11 cellular contexts compared by ENCODE assay signal in the genomic region with DNA sequence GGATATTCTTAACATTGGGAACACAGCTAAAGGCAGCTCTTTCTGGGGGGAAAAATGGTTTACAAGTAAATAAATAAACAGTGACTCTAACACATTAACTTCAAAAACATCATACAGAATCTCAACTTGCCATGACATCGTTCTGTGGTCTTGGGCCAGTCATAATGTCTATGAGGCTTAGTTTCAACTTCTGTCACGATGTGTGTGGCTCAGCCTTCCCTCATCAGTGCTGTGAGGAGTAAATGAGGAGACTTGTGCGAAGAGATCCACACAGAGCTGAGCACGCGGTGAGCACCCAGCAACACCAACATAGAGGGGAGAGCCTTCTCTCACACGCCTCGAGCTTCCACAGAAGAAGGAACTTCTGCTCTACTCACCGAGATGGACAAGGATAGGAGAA. TPM values are rescaled to one million over a fixed set of nuclear protein-coding genes. Genes with fewer than 3 reads are reported as not detected.
DNase-seq lines count a peak whose midpoint lies in the region; ATAC-seq, FAIRE-seq and TF ChIP-seq lines count a peak whose summit lies in the region.
"Had no signal": no experiment of that assay in that cellular context is flagged by ENCODE, and none has a peak within 500 bp of the region (broad histone marks: within the 10 kb centered on the region; RNA-seq: fewer than 3 reads in every experiment).

No MANE protein-coding gene starts in this region.

- no peak for TF ChIP-seq RAD21 in GM12878 (IDR thresholded peaks at IDR 0.05; ENCODE audit: insufficient read depth, low read depth, low read length)

- no peaks in the 10 kb centered on the region for H3K79me2 ChIP-seq in GM12878 (ENCODE audit: control insufficient read depth, insufficient read depth, low read length)

- 0% methylated on average over 8 of the region's 8 CpGs for WGBS in GM12878 (ENCODE audit: insufficient coverage, insufficient replicate concordance, low lambda C conversion rate, missing lambda C conversion rate)

- no peak for TF ChIP-seq CTCF in GM12878 (IDR thresholded peaks at IDR 0.05 in 2 of 3, conservative IDR thresholded peaks at IDR 0.05 in 1 of 3; ENCODE audit: control insufficient read depth in 2 of 3, extremely low read depth in 1 of 3, insufficient read depth in 1 of 3, low read depth in 3 of 3, low read length in 3 of 3)
- no peak for TF ChIP-seq CTCF in tibial artery (IDR thresholded peaks at IDR 0.05)
- no peak for TF ChIP-seq CTCF in foreskin fibroblast (IDR thresholded peaks at IDR 0.05; ENCODE audit: low read depth, low read length)

- FAIRE-seq in GM12878 (lab: Jason Lieb, UNC) = peak; percentile 75

- no peaks in the 10 kb centered on the region for H4K20me1 ChIP-seq in GM12878 (ENCODE audit: control insufficient read depth, insufficient read depth)

- no peak for DNase-seq in GM12878 (ENCODE audit: low read depth, low spot score)
- no peak for DNase-seq in tibial artery
- DNase-seq in UCSD-AML1 (lab: John Stamatoyannopoulos, UW; ENCODE audit: unreplicated experiment) = no peak
- no peak for DNase-seq in foreskin fibroblast
- DNase-seq: colonic mucosa, SHP77 had no signal

- peak overlapping the region; percentile 26 for H2AFZ ChIP-seq in GM12878 (ENCODE audit: control insufficient read depth, low read depth, low read length)

- ATAC-seq in GM18909 (IDR thresholded peaks at IDR 0.05; ENCODE audit: poor library complexity, unreplicated experiment) = peak; percentile 85
- peak; percentile 69 for ATAC-seq in GM21526 (IDR thresholded peaks at IDR 0.05; ENCODE audit: low FRiP score, unreplicated experiment)
- ATAC-seq in HG03159 (IDR thresholded peaks at IDR 0.05; ENCODE audit: unreplicated experiment) = peak; percentile 81
- ATAC-seq in GM12878 = peak; percentile 87

- H3K4me3 ChIP-seq in GM12878 (no peak overlapping the region), tibial artery (no peak overlapping the region), foreskin fibroblast (ENCODE audit: low read depth in 1 of 2, low read length in 2 of 2) (no peak overlapping the region)
- H3K4me3 ChIP-seq: colonic mucosa had no signal

- in situ Hi-C loops in GM12878 (cut with MboI) = loop anchor here (5.0 to 10.0 kb wide), 2 partner anchors 51 to 848 kb away; partner anchors contain the start of gene DZIP1L

- H3K27me3 ChIP-seq in GM12878 (replicated peaks in 1 of 2; ENCODE audit: control insufficient read depth in 2 of 2, insufficient read depth in 2 of 2, low read length in 1 of 2) (peaks cover 0 to 2% of the 10 kb centered on the region in 2 experiments; a peak in 3 of 4 replicates), tibial artery (no peaks in the 10 kb centered on the region)
- H3K27me3 ChIP-seq: colonic mucosa had no signal

- intact Hi-C loops in GM12878 (cut with micrococcal nuclease; ENCODE audit: unreplicated experiment) = no loop called here
- intact Hi-C loops in tibial artery (cut with DNase I; ENCODE audit: low total_unique reads) = no loop called here

- no peak for TF ChIP-seq POLR2A in GM12878 (IDR thresholded peaks at IDR 0.05; ENCODE audit: low read depth, low read length)

- no peaks in the 10 kb centered on the region for H3K36me3 ChIP-seq in GM12878 (ENCODE audit: control insufficient read depth in 2 of 2, insufficient read depth in 2 of 2, low read length in 1 of 2)
- peaks cover 45 to 82% (median 73%) of the 10 kb centered on the region in 3 donors for H3K36me3 ChIP-seq in tibial artery
- H3K36me3 ChIP-seq: colonic mucosa had no signal

- RAD21 ChIA-PET in GM12878 (lab: Charles Lee; ENCODE audit: unreplicated experiment) = interaction anchor here (0.8 to 1.3 kb wide), 2 partner anchors 52 to 854 kb away, joined by 3 read pairs; no protein-coding TSS in a partner anchor

- H3K4me1 ChIP-seq in GM12878 (ENCODE audit: control insufficient read depth, insufficient read depth, low read length) = peaks cover 16% of the 10 kb centered on the region
- H3K4me1 ChIP-seq in tibial artery = no peaks in the 10 kb centered on the region
- H3K4me1 ChIP-seq: colonic mucosa had no signal

- no peaks in the 10 kb centered on the region for H3K9me3 ChIP-seq in GM12878 (replicated peaks; ENCODE audit: control insufficient read depth, insufficient read depth, low read length)
- no peaks in the 10 kb centered on the region for H3K9me3 ChIP-seq in tibial artery
- H3K9me3 ChIP-seq: colonic mucosa had no signal

- H3K9ac ChIP-seq in GM12878 (ENCODE audit: control insufficient read depth, insufficient read depth, low read length) = no peak overlapping the region

- peak; percentile 34 to 69; a peak in 2 of 4 replicates for TF ChIP-seq EP300 in GM12878 (IDR thresholded peaks at IDR 0.05; ENCODE audit: borderline replicate concordance in 1 of 2, control insufficient read depth in 1 of 2, low read depth in 2 of 2, low read length in 2 of 2)

- SMC1A ChIA-PET in GM12878 (lab: Charles Lee; ENCODE audit: uncharacterized antibody, unreplicated experiment) = interaction anchor here (0.8 to 5.4 kb wide), 5 partner anchors 13 to 104 kb away, joined by 3 to 45 read pairs (median 3); no protein-coding TSS in a partner anchor

- 0 out of 2 replicates have a peak overlapping the region, but pooled peaks have one; percentile 41 for H3K4me2 ChIP-seq in GM12878 (ENCODE audit: control insufficient read depth, insufficient read depth)

- CTCF ChIA-PET in GM12878 (lab: Yijun Ruan, JAX) = interaction anchor here (0.6 to 3.4 kb wide), 9 partner anchors 9 to 849 kb away, joined by 3 to 28 read pairs (median 4); no protein-coding TSS in a partner anchor

- POLR2A ChIA-PET in GM12878 (lab: Charles Lee) = no interaction called here

- BruUV-seq in GM12878 (replicated peaks; lab: Mats Ljungman, UMichigan) = no TSS peak

- H3K27ac ChIP-seq in GM12878 (ENCODE audit: control insufficient read depth, insufficient read depth) = no peak overlapping the region
- no peak overlapping the region for H3K27ac ChIP-seq in tibial artery
- H3K27ac ChIP-seq: colonic mucosa had no signal

TF ChIP-seq in GM12878, 131 proteins besides CTCF, POLR2A, EP300 and RAD21 (continues in another document):
- TF ChIP-seq JUNB (IDR thresholded peaks at IDR 0.05) (peak; percentile 90), GABPA (IDR thresholded peaks at IDR 0.05; ENCODE audit: low read depth) (0 out of 2 replicates have a peak, but pooled peaks have one; percentile 12), IKZF1 (conservative IDR thresholded peaks at IDR 0.05) (no peak), SRF (IDR thresholded peaks at IDR 0.05; ENCODE audit: low read depth in 2 of 2, low read length in 2 of 2) (0 out of 4 replicates have a peak, but pooled peaks of 1 of the 2 experiments have one; percentile 57), SMC3 (IDR thresholded peaks at IDR 0.05; ENCODE audit: borderline replicate concordance, low read length) (no peak), CREM (IDR thresholded peaks at IDR 0.05; ENCODE audit: low read depth) (peak; percentile 55; the same call in 1 of the 2 replicates), CHD4 (IDR thresholded peaks at IDR 0.05) (no peak)
- TF ChIP-seq, protein P1, sequence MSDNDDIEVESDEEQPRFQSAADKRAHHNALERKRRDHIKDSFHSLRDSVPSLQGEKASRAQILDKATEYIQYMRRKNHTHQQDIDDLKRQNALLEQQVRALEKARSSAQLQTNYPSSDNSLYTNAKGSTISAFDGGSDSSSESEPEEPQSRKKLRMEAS (IDR thresholded peaks at IDR 0.05; ENCODE audit: low read depth, low read length) = no peak
- TF ChIP-seq, protein P2, sequence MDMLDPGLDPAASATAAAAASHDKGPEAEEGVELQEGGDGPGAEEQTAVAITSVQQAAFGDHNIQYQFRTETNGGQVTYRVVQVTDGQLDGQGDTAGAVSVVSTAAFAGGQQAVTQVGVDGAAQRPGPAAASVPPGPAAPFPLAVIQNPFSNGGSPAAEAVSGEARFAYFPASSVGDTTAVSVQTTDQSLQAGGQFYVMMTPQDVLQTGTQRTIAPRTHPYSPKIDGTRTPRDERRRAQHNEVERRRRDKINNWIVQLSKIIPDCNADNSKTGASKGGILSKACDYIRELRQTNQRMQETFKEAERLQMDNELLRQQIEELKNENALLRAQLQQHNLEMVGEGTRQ (IDR thresholded peaks at IDR 0.05; ENCODE audit: borderline replicate concordance, low read depth, low read length) = no peak

RNA-seq across cellular contexts. Expression of gene DZIP1L, which starts 49.0 kb away (rescaled TPM):
- not detected in 2 replicates for total RNA-seq in GM12878 (2013; cell fraction: nucleolus; rRNA removed)
- total RNA-seq in GM12878 (2014; rRNA removed) (not detected in 2 replicates), GM12878 (2014; rRNA removed; fragmentation: Illumina TruSeq; extraction: Trizol) (not detected in 2 replicates), GM12878 (2021) (not detected in 2 replicates)
- polyA plus RNA-seq in GM12878 (2011; ENCODE audit: low read depth) = not detected
- polyA plus RNA-seq in GM12878 (2011; rRNA removed) (not detected in 2 replicates), GM12878 (2014; fragmentation: Illumina TruSeq; extraction: Trizol) (not detected in 2 replicates), GM12878 (2014; fragmentation: Nextera tagmentation; extraction: Ambion mirVana) (not detected), GM12878 (2014; rRNA removed) (not detected in 2 replicates), GM12878 (2016; fragmentation: Nextera tagmentation; extraction: Ambion mirVana) (not detected)
- polyA plus RNA-seq in GM12878 (2011; cell fraction: cytosol; rRNA removed) = 0.02 and 0.03 TPM in 2 replicates
- 0.07 and 0.18 TPM in 2 replicates for polyA plus RNA-seq in GM12878 (2011; cell fraction: nucleus; rRNA removed)
- not detected in 2 replicates for polyA plus RNA-seq in GM12878 (2012)
- not detected in 2 replicates for polyA minus RNA-seq in GM12878 (2011; rRNA and poly(A)+ RNA removed)
- polyA minus RNA-seq in GM12878 (2011; cell fraction: cytosol; rRNA and poly(A)+ RNA removed) = not detected in 2 replicates
- 0.10 TPM in 1 of 2 replicates, not detected in the other for polyA minus RNA-seq in GM12878 (2011; cell fraction: nucleus; rRNA and poly(A)+ RNA removed)

RNA-seq across cellular contexts. Expression of gene CLDN18, which starts 56.4 kb away (rescaled TPM):
- total RNA-seq in GM12878 (2013; cell fraction: nucleolus; rRNA removed) = not detected in 2 replicates
- 0.11 and 0.22 TPM in 2 replicates for total RNA-seq in GM12878 (2014; rRNA removed)
- total RNA-seq in GM12878 (2014; rRNA removed; fragmentation: Illumina TruSeq; extraction: Trizol) = 0.18 TPM in 2 replicates
- 0.26 and 0.32 TPM in 2 replicates for total RNA-seq in GM12878 (2021)
- not detected for polyA plus RNA-seq in GM12878 (2011; ENCODE audit: low read depth)
- polyA plus RNA-seq in GM12878 (2011; rRNA removed) = 0.18 and 0.23 TPM in 2 replicates
- polyA plus RNA-seq in GM12878 (2011; cell fraction: cytosol; rRNA removed) = 0.03 and 0.08 TPM in 2 replicates
- 0.06 TPM in 2 replicates for polyA plus RNA-seq in GM12878 (2011; cell fraction: nucleus; rRNA removed)
- 0.07 TPM in 1 of 2 replicates, not detected in the other for polyA plus RNA-seq in GM12878 (2012)
- polyA plus RNA-seq in GM12878 (2014; fragmentation: Illumina TruSeq; extraction: Trizol) = 0.13 and 0.21 TPM in 2 replicates
- under 1 TPM; 0.05 to 0.09 TPM for polyA plus RNA-seq in GM12878 (2014; fragmentation: Nextera tagmentation; extraction: Ambion mirVana)
- 0.04 and 0.18 TPM in 2 replicates for polyA plus RNA-seq in GM12878 (2014; rRNA removed)
- under 1 TPM in 1 of 2 experiments, not detected in 1; 0.28 TPM for polyA plus RNA-seq in GM12878 (2016; fragmentation: Nextera tagmentation; extraction: Ambion mirVana)
- 0.22 and 0.36 TPM in 2 replicates for polyA minus RNA-seq in GM12878 (2011; rRNA and poly(A)+ RNA removed)
- 0.27 TPM in 1 of 2 replicates, not detected in the other for polyA minus RNA-seq in GM12878 (2011; cell fraction: cytosol; rRNA and poly(A)+ RNA removed)
- 0.12 TPM in 1 of 2 replicates, not detected in the other for polyA minus RNA-seq in GM12878 (2011; cell fraction: nucleus; rRNA and poly(A)+ RNA removed)
- total RNA-seq: Daoy had no signal
- polyA plus RNA-seq: neural cell had no signal
